ENCODE assay signal across 8 cellular contexts in the genomic region with DNA sequence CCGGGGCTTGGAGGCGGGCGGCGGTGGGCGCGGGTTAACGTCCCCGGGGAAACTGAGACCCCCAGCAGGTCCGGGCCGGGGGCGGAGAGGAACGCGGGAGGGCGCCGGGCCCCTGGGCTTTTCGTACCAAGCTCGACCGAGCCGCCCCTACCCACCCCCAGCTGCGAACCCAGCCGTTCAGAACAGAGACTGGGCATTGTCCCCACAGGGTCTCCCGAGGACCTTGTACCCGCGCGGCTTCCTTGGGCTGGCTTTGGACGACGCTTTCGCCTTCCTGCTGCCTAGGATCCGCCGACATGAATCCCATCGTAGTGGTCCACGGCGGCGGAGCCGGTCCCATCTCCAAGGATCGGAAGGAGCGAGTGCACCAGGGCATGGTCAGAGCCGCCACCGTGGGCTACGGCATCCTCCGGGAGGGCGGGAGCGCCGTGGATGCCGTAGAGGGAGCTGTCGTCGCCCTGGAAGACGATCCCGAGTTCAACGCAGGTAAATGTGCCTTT. TPM values are rescaled to one million over a fixed set of nuclear protein-coding genes. Genes with fewer than 3 reads are reported as not detected.
A peak's percentile ranks its signal among the peaks of the same experiment; 100 is the strongest.
DNase-seq lines count a peak whose midpoint lies in the region; ATAC-seq and TF ChIP-seq lines count a peak whose summit lies in the region.

No MANE protein-coding gene starts in this region.

- ATAC-seq in HG02623 (IDR thresholded peaks at IDR 0.05; ENCODE audit: unreplicated experiment) (no peak), HG03354 (IDR thresholded peaks at IDR 0.05; ENCODE audit: poor library complexity, severe bottlenecking, unreplicated experiment) (no peak)

- peaks cover 53% of the 10 kb centered on the region for H3K27me3 Mint-ChIP-seq in activated CD4-positive, alpha-beta T cell treated with anti-CD3 and anti-CD28 coated beads, Interleukin-2, amount 10 ng/mL, durations not matched to agents 7 days and 5 days
- peaks cover 35% of the 10 kb centered on the region for H3K27me3 Mint-ChIP-seq in neural crest cell (ENCODE audit: low read depth)

- TF ChIP-seq CTCF in fibroblast of mammary gland (conservative IDR thresholded peaks at IDR 0.05; ENCODE audit: control insufficient read depth, insufficient read depth, low read depth, low read length) = no peak
- no peak for TF ChIP-seq CTCF in neural crest cell (conservative IDR thresholded peaks at IDR 0.05)

- CTCF ChIA-PET in activated CD4-positive, alpha-beta T cell treated with anti-CD3 and anti-CD28 coated beads, Interleukin-2, amount 10 ng/mL, durations not matched to agents 7 days and 5 days (lab: Charles Lee) = interaction anchor here (1.0 kb wide), 1 partner anchor 27 kb away, joined by 3 read pairs; no protein-coding TSS in a partner anchor

- H3K27ac Mint-ChIP-seq in activated CD4-positive, alpha-beta T cell treated with anti-CD3 and anti-CD28 coated beads, Interleukin-2, amount 10 ng/mL, durations not matched to agents 7 days and 5 days = no peak overlapping the region
- no peak overlapping the region for H3K27ac Mint-ChIP-seq in neural crest cell (ENCODE audit: unreplicated experiment)

- no peaks in the 10 kb centered on the region for H3K36me3 Mint-ChIP-seq in activated CD4-positive, alpha-beta T cell treated with anti-CD3 and anti-CD28 coated beads, Interleukin-2, amount 10 ng/mL, durations not matched to agents 7 days and 5 days (ENCODE audit: low read depth)
- H3K36me3 Mint-ChIP-seq in neural crest cell (ENCODE audit: low read depth) = no peaks in the 10 kb centered on the region

- H3K4me3 ChIP-seq in fibroblast of mammary gland (ENCODE audit: control insufficient read depth, low read depth, low read length) = peak overlapping the region; percentile 41

- H3K4me3 Mint-ChIP-seq in activated CD4-positive, alpha-beta T cell treated with anti-CD3 and anti-CD28 coated beads, Interleukin-2, amount 10 ng/mL, durations not matched to agents 7 days and 5 days = peak overlapping the region; percentile 74
- H3K4me3 Mint-ChIP-seq in neural crest cell = peak overlapping the region; percentile 92

- POLR2A ChIA-PET in activated CD4-positive, alpha-beta T cell treated with anti-CD3 and anti-CD28 coated beads, Interleukin-2, amount 10 ng/mL, durations not matched to agents 7 days and 5 days (lab: Charles Lee) = no interaction called here

- peaks cover 11% of the 10 kb centered on the region for H3K4me1 Mint-ChIP-seq in activated CD4-positive, alpha-beta T cell treated with anti-CD3 and anti-CD28 coated beads, Interleukin-2, amount 10 ng/mL, durations not matched to agents 7 days and 5 days
- peaks cover 31% of the 10 kb centered on the region for H3K4me1 Mint-ChIP-seq in neural crest cell

- no peaks in the 10 kb centered on the region for H3K9me3 Mint-ChIP-seq in activated CD4-positive, alpha-beta T cell treated with anti-CD3 and anti-CD28 coated beads, Interleukin-2, amount 10 ng/mL, durations not matched to agents 7 days and 5 days
- peaks cover 4% of the 10 kb centered on the region for H3K9me3 Mint-ChIP-seq in neural crest cell

- DNase-seq in DMS79 treated with DMSO at 0.1 percent for 48 hours (lab: John Stamatoyannopoulos, UW) (peak; percentile 54), HT-29 (ENCODE audit: low spot score) (peak; percentile 58), fibroblast of mammary gland (ENCODE audit: low read depth) (no peak), neural crest cell (ENCODE audit: low read depth, low spot score) (peak; percentile 27)
- no peak for DNase-seq in activated CD4-positive, alpha-beta T cell treated with anti-CD3 and anti-CD28 coated beads, Interleukin-2, amount 10 ng/mL, durations not matched to agents 7 days and 5 days
- no peak for DNase-seq in central memory CD4-positive, alpha-beta T cell

RNA-seq across cellular contexts. Expression of gene ASRGL1, which starts 0.5 kb away (rescaled TPM):
- 38.6 and 60.6 TPM in 2 replicates for total RNA-seq in HT-29 (2014; rRNA removed; shearing (Covaris generic))
- 1 to 10 TPM in 1 of 2 experiments, under 1 TPM in 1; 0.84 to 1.2 TPM for total RNA-seq in activated CD4-positive, alpha-beta T cell treated with anti-CD3 and anti-CD28 coated beads, Interleukin-2, amount 10 ng/mL, durations not matched to agents 7 days and 5 days
- 50.1 and 57.5 TPM in 2 replicates for total RNA-seq in neural crest cell

RNA-seq across cellular contexts. Expression of gene SCGB1D4, which starts 38.9 kb away (rescaled TPM):
- total RNA-seq in HT-29 (2014; rRNA removed; shearing (Covaris generic)) = not detected in 2 replicates
- total RNA-seq in activated CD4-positive, alpha-beta T cell treated with anti-CD3 and anti-CD28 coated beads, Interleukin-2, amount 10 ng/mL, durations not matched to agents 7 days and 5 days = not detected
- total RNA-seq in neural crest cell = not detected in 2 replicates

Comparison
In these comparisons a context has a peak if more than half of its experiments do, and no peak if none do; other contexts are left out.
1. DNase-seq: peak in DMS79 treated with DMSO at 0.1 percent for 48 hours (single experiment), HT-29 (single experiment) and neural crest cell (single experiment); none in activated CD4-positive, alpha-beta T cell treated with anti-CD3 and anti-CD28 coated beads, Interleukin-2, amount 10 ng/mL, durations not matched to agents 7 days and 5 days (single experiment), fibroblast of mammary gland (single experiment) and central memory CD4-positive, alpha-beta T cell (single experiment).
2. RNA of gene ASRGL1, which starts 0.5 kb away (total RNA-seq): 50.1 to 57.5 TPM in neural crest cell and 38.6 to 60.6 TPM in HT-29; 0.84 to 1.2 TPM in activated CD4-positive, alpha-beta T cell treated with anti-CD3 and anti-CD28 coated beads, Interleukin-2, amount 10 ng/mL, durations not matched to agents 7 days and 5 days; every median in the first group is over 10 times any median in the second.